Comparison of ENCODE assay signal across 10 cellular contexts in genomic region chr3:117036259-117036799, GRCh38.
DNase-seq lines count a peak whose midpoint lies in the region; ATAC-seq, FAIRE-seq and TF ChIP-seq lines count a peak whose summit lies in the region.
"Had no signal": no experiment of that assay in that cellular context is flagged by ENCODE, and none has a peak within 500 bp of the region (broad histone marks: within the 10 kb centered on the region; RNA-seq: fewer than 3 reads in every experiment).

No MANE protein-coding gene starts in this region.

- no peaks in the 10 kb centered on the region for H3K79me2 ChIP-seq in endothelial cell of umbilical vein (ENCODE audit: control insufficient read depth, insufficient read depth, low read length)

- H3K36me3 Mint-ChIP-seq in activated CD8-positive, alpha-beta T cell treated with anti-CD3 and anti-CD28 coated beads for 36 hours (ENCODE audit: low read depth), result no peaks in the 10 kb centered on the region

- no TSS peak for BruUV-seq in endothelial cell of umbilical vein (replicated peaks; lab: Mats Ljungman, UMichigan)

- CTCF ChIA-PET in endothelial cell of umbilical vein (lab: Charles Lee) (interaction anchor here (1.4 to 2.4 kb wide), 2 partner anchors 17 to 23 kb away, joined by 4 to 7 read pairs; no protein-coding TSS in a partner anchor), GM10248 (lab: Yijun Ruan, JAX) (interaction anchor here (1.0 kb wide), 1 partner anchor 23 kb away, joined by 3 read pairs; no protein-coding TSS in a partner anchor)
- CTCF ChIA-PET in activated CD8-positive, alpha-beta T cell treated with anti-CD3 and anti-CD28 coated beads for 36 hours (lab: Charles Lee), result no interaction called here

- DNase-seq in Daoy (ENCODE audit: low read depth) (peak; percentile 9), LHCN-M2 (ENCODE audit: low read depth) (peak; percentile 14), endothelial cell of umbilical vein (ENCODE audit: low read depth, low spot score) (peak; percentile 53), omental fat pad (ENCODE audit: low spot score) (no peak), GM10248 (ENCODE audit: extremely low spot score) (no peak), GM10266 (ENCODE audit: extremely low spot score) (no peak), retina (no peak)
- DNase-seq in activated CD8-positive, alpha-beta T cell treated with anti-CD3 and anti-CD28 coated beads for 36 hours, result no peak
- DNase-seq: NCI-H526 treated with DMSO at 0.1 percent for 48 hours; stimulated activated CD4-positive, alpha-beta T cell treated with anti-CD3 and anti-CD28 coated beads, Interleukin-2, amount 100 ng/mL, for 24 hours had no signal

- H3K9me3 ChIP-seq in endothelial cell of umbilical vein (replicated peaks; ENCODE audit: control insufficient read depth, insufficient read depth, low read length), result no peaks in the 10 kb centered on the region

- no peaks in the 10 kb centered on the region for H3K27me3 ChIP-seq in endothelial cell of umbilical vein (ENCODE audit: control insufficient read depth in 2 of 2, insufficient read depth in 2 of 2, low read length in 2 of 2)

- POLR2A ChIA-PET in endothelial cell of umbilical vein (lab: Charles Lee), result no interaction called here
- POLR2A ChIA-PET in GM10248 (lab: Yijun Ruan, JAX), result no interaction called here
- POLR2A ChIA-PET in activated CD8-positive, alpha-beta T cell treated with anti-CD3 and anti-CD28 coated beads for 36 hours (lab: Charles Lee), result no interaction called here

- H4K20me1 ChIP-seq in endothelial cell of umbilical vein (replicated peaks; ENCODE audit: control insufficient read depth, extremely low read depth, insufficient read depth, low read length), result no peaks in the 10 kb centered on the region

- H2AFZ ChIP-seq in endothelial cell of umbilical vein (ENCODE audit: low read depth, low read length), result peak overlapping the region; percentile 23

- no peaks in the 10 kb centered on the region for H3K36me3 ChIP-seq in endothelial cell of umbilical vein (ENCODE audit: control insufficient read depth in 2 of 2, extremely low read depth in 1 of 2, insufficient read depth in 2 of 2, low read length in 2 of 2)

- H3K27ac Mint-ChIP-seq in activated CD8-positive, alpha-beta T cell treated with anti-CD3 and anti-CD28 coated beads for 36 hours, result no peak overlapping the region

- dilution Hi-C loops in endothelial cell of umbilical vein (cut with MboI; ENCODE audit: extremely low pct_ligation_motif_present, low sequenced_read_pairs), result no loop called here

- intact Hi-C loops in endothelial cell of umbilical vein (cut with micrococcal nuclease), result loop anchor here (2.0 to 10.0 kb wide), 2 partner anchors 108 to 588 kb away; no protein-coding TSS in a partner anchor
- intact Hi-C loops in activated CD8-positive, alpha-beta T cell treated with anti-CD3 and anti-CD28 coated beads for 36 hours (cut with micrococcal nuclease), result no loop called here

- peaks cover 18% of the 10 kb centered on the region for H3K4me1 ChIP-seq in endothelial cell of umbilical vein (ENCODE audit: control insufficient read depth, extremely low read depth, insufficient read depth, low read length)

- no peaks in the 10 kb centered on the region for H3K4me1 Mint-ChIP-seq in activated CD8-positive, alpha-beta T cell treated with anti-CD3 and anti-CD28 coated beads for 36 hours (ENCODE audit: low read depth)

- no peak overlapping the region for H3K4me3 ChIP-seq in endothelial cell of umbilical vein (replicated peaks in 1 of 3; ENCODE audit: insufficient read depth in 1 of 3, low read depth in 1 of 3, low read length in 3 of 3)

- TF ChIP-seq POLR2A in endothelial cell of umbilical vein (IDR thresholded peaks at IDR 0.05; ENCODE audit: low read depth, low read length), result no peak

- H3K9me3 Mint-ChIP-seq in activated CD8-positive, alpha-beta T cell treated with anti-CD3 and anti-CD28 coated beads for 36 hours, result no peaks in the 10 kb centered on the region

- H3K27ac ChIP-seq in endothelial cell of umbilical vein (ENCODE audit: insufficient read depth, low read depth, low read length), result peak overlapping the region; percentile 63

- peak; percentile 89 for ATAC-seq in omental fat pad (ENCODE audit: low FRiP score)
- ATAC-seq in activated CD8-positive, alpha-beta T cell treated with anti-CD3 and anti-CD28 coated beads for 36 hours, result no peak

- peak; percentile 28 for FAIRE-seq in endothelial cell of umbilical vein (lab: Jason Lieb, UNC)

- no peaks in the 10 kb centered on the region for H3K9me1 ChIP-seq in endothelial cell of umbilical vein (replicated peaks; ENCODE audit: control insufficient read depth, extremely low read depth, insufficient read depth, low read length)

- no peak overlapping the region for H3K9ac ChIP-seq in endothelial cell of umbilical vein (replicated peaks; ENCODE audit: extremely low read depth, insufficient read depth, low read length)

- no peak overlapping the region for H3K4me3 Mint-ChIP-seq in activated CD8-positive, alpha-beta T cell treated with anti-CD3 and anti-CD28 coated beads for 36 hours

- H3K27me3 Mint-ChIP-seq in activated CD8-positive, alpha-beta T cell treated with anti-CD3 and anti-CD28 coated beads for 36 hours, result no peaks in the 10 kb centered on the region

- no peak for TF ChIP-seq CTCF in endothelial cell of umbilical vein (IDR thresholded peaks at IDR 0.05; ENCODE audit: extremely low read depth in 1 of 2, insufficient read depth in 1 of 2, low read depth in 1 of 2, low read length in 2 of 2)
- no peak for TF ChIP-seq CTCF in omental fat pad (IDR thresholded peaks at IDR 0.05)
- TF ChIP-seq CTCF in GM10248 (IDR thresholded peaks at IDR 0.05; ENCODE audit: control extremely low read depth, extremely low read depth, low read depth, missing control alignments), result no peak
- TF ChIP-seq CTCF in GM10266 (IDR thresholded peaks at IDR 0.05; ENCODE audit: control insufficient read depth, insufficient read depth, low read depth, missing control alignments), result no peak
- no peak for TF ChIP-seq CTCF in activated CD8-positive, alpha-beta T cell treated with anti-CD3 and anti-CD28 coated beads for 36 hours (IDR thresholded peaks at IDR 0.05)

- H3K4me2 ChIP-seq in endothelial cell of umbilical vein (ENCODE audit: insufficient read depth, low read length), result peak overlapping the region; percentile 58

TF ChIP-seq in endothelial cell of umbilical vein, 7 proteins besides CTCF, POLR2A, EP300 and RAD21:
- TF ChIP-seq EZH2 (IDR thresholded peaks at IDR 0.05; ENCODE audit: borderline replicate concordance, low read depth, low read length, severe bottlenecking), result no peak
- peak; percentile 65 for TF ChIP-seq GATA2 (IDR thresholded peaks at IDR 0.05; ENCODE audit: insufficient read depth, insufficient read length, low read depth, low read length)
- TF ChIP-seq FOS (IDR thresholded peaks at IDR 0.05; ENCODE audit: borderline replicate concordance, insufficient read depth, low read length), result peak; percentile 49
- peak; percentile 21 for TF ChIP-seq JUN (IDR thresholded peaks at IDR 0.05; ENCODE audit: borderline replicate concordance, insufficient read depth, insufficient read length, low read depth)
TF ChIP-seq in endothelial cell of umbilical vein: peak in this region for 3.

Comparison
In these comparisons a context has a peak if more than half of its experiments do, and no peak if none do; other contexts are left out.
1. DNase-seq: peak in Daoy (single experiment), LHCN-M2 (single experiment) and endothelial cell of umbilical vein (single experiment); none in omental fat pad (single experiment), GM10248 (single experiment), GM10266 (single experiment), retina (single experiment) and activated CD8-positive, alpha-beta T cell treated with anti-CD3 and anti-CD28 coated beads for 36 hours (single experiment).